ENCODE assay signal across 8 cellular contexts in genomic region chr20:31612271-31612640, GRCh38. TPM values are rescaled to one million over a fixed set of nuclear protein-coding genes. Genes with fewer than 3 reads are reported as not detected.
"Had no signal": no experiment of that assay in that cellular context is flagged by ENCODE, and none has a peak within 500 bp of the region (broad histone marks: within the 10 kb centered on the region; RNA-seq: fewer than 3 reads in every experiment).

No MANE protein-coding gene starts in this region.

RNA-seq across cellular contexts. Expression of gene ID1, which starts 7.2 kb away (rescaled TPM):
- total RNA-seq: activated CD8-positive, alpha-beta memory T cell treated with anti-CD3 and anti-CD28 coated beads, Interleukin-2, amount 10 ng/mL, durations not matched to agents 7 days and 5 days had no signal

RNA-seq across cellular contexts. Expression of gene COX4I2, which starts 25.5 kb away (rescaled TPM):
- total RNA-seq: activated CD4-positive, alpha-beta memory T cell treated with anti-CD3 and anti-CD28 coated beads for 36 hours; activated CD4-positive, alpha-beta T cell treated with anti-CD3 and anti-CD28 coated beads for 36 hours; activated CD8-positive, alpha-beta memory T cell treated with anti-CD3 and anti-CD28 coated beads, Interleukin-2, amount 10 ng/mL, durations not matched to agents 7 days and 5 days; activated naive CD4-positive, alpha-beta T cell treated with anti-CD3 and anti-CD28 coated beads for 36 hours; activated T-helper 2 cell treated with anti-CD3 and anti-CD28 coated beads, Interferon-gamma antibody, Interleukin-2, Interleukin-4, amounts not matched to agents 10 μg/mL and 5 μg/mL and 100 μg/mL, durations not matched to agents 14 hours and 24 hours and 36 hours; epithelial cell of proximal tubule; neural crest cell; T-helper 1 cell treated with Interleukin-12 subunit alpha and Interleukin-12 subunit beta and Interleukin-4 antibody, amounts not matched to agents 30 ng/mL and 1 ng/mL, for 36 hours had no signal
